In genomic region chr5:154756203-154756870, GRCh38 we compare ENCODE assay signal across 8 cellular contexts. TPM values are rescaled to one million over a fixed set of nuclear protein-coding genes. Genes with fewer than 3 reads are reported as not detected.
DNase-seq lines count a peak whose midpoint lies in the region; ATAC-seq, FAIRE-seq and TF ChIP-seq lines count a peak whose summit lies in the region.

No MANE protein-coding gene starts in this region.

- DNase-seq in GM18507 (ENCODE audit: extremely low spot score, insufficient read length, low read depth) = no peak
- DNase-seq in activated naive CD8-positive, alpha-beta T cell treated with anti-CD3 and anti-CD28 coated beads, Interleukin-2, amount 50 U/mL, for 24 hours = peak; percentile 48
- peak; percentile 62 for DNase-seq in hepatocyte (ENCODE audit: low spot score)
- DNase-seq in gastrocnemius medialis = peak; percentile 32 to 53
- DNase-seq in A172 (ENCODE audit: low spot score) = no peak

- H2AFZ ChIP-seq in hepatocyte = peak overlapping the region; percentile 60

- under 1% methylated on average over 42 of the region's 48 CpGs for WGBS in hepatocyte (ENCODE audit: low lambda C conversion rate, missing lambda C conversion rate)

- H3K9me2 ChIP-seq in hepatocyte (replicated peaks; ENCODE audit: insufficient read depth) = no peaks in the 10 kb centered on the region

- peaks cover 30% of the 10 kb centered on the region for H3K36me3 Mint-ChIP-seq in activated naive CD8-positive, alpha-beta T cell treated with anti-CD3 and anti-CD28 coated beads, Interleukin-2, amount 50 U/mL, for 24 hours (ENCODE audit: low read depth)

- H3K9me3 Mint-ChIP-seq in activated naive CD8-positive, alpha-beta T cell treated with anti-CD3 and anti-CD28 coated beads, Interleukin-2, amount 50 U/mL, for 24 hours = no peaks in the 10 kb centered on the region

- H4K20me1 ChIP-seq in hepatocyte (ENCODE audit: insufficient read depth, poor library complexity, severe bottlenecking) = peaks cover 41% of the 10 kb centered on the region

- TF ChIP-seq POLR2A in Raji (IDR thresholded peaks at IDR 0.05; ENCODE audit: insufficient read depth, low read depth, low read length) (peak; percentile 6), gastrocnemius medialis (IDR thresholded peaks at IDR 0.05) (no peak)

- no peaks in the 10 kb centered on the region for H3K36me3 ChIP-seq in hepatocyte (replicated peaks; ENCODE audit: insufficient read depth, low read depth)
- H3K36me3 ChIP-seq in gastrocnemius medialis = no peaks in the 10 kb centered on the region

- peaks cover 58% of the 10 kb centered on the region for H3K79me2 ChIP-seq in hepatocyte

- peak overlapping the region; percentile 97 for H3K4me3 Mint-ChIP-seq in activated naive CD8-positive, alpha-beta T cell treated with anti-CD3 and anti-CD28 coated beads, Interleukin-2, amount 50 U/mL, for 24 hours

- TF ChIP-seq CTCF in hepatocyte (IDR thresholded peaks at IDR 0.05; ENCODE audit: poor library complexity) (no peak), gastrocnemius medialis (IDR thresholded peaks at IDR 0.05 in 4 of 5, conservative IDR thresholded peaks at IDR 0.05 in 1 of 5) (no peak)

- peaks cover 59% of the 10 kb centered on the region for H3K4me1 Mint-ChIP-seq in activated naive CD8-positive, alpha-beta T cell treated with anti-CD3 and anti-CD28 coated beads, Interleukin-2, amount 50 U/mL, for 24 hours

- H3K4me1 ChIP-seq in hepatocyte (ENCODE audit: insufficient read depth) (peaks cover 46% of the 10 kb centered on the region), gastrocnemius medialis (peaks cover 53 to 59% of the 10 kb centered on the region in 2 donors)

- H3K4me2 ChIP-seq in hepatocyte = peak overlapping the region; percentile 86

- H3K4me3 ChIP-seq in hepatocyte (peak overlapping the region; percentile 75), gastrocnemius medialis (peak overlapping the region; percentile 88 to 97 (median 94))

- H3K9me3 ChIP-seq in hepatocyte (ENCODE audit: low read depth) (no peaks in the 10 kb centered on the region), gastrocnemius medialis (no peaks in the 10 kb centered on the region)

- no peak for ATAC-seq in activated naive CD8-positive, alpha-beta T cell treated with anti-CD3 and anti-CD28 coated beads, Interleukin-2, amount 50 U/mL, for 24 hours
- ATAC-seq in gastrocnemius medialis (peak; percentile 13 to 17), HG03280 (IDR thresholded peaks at IDR 0.05; ENCODE audit: unreplicated experiment) (no peak), HG03469 (IDR thresholded peaks at IDR 0.05; ENCODE audit: unreplicated experiment) (no peak)

- peak overlapping the region; percentile 98 for H3K27ac Mint-ChIP-seq in activated naive CD8-positive, alpha-beta T cell treated with anti-CD3 and anti-CD28 coated beads, Interleukin-2, amount 50 U/mL, for 24 hours

- H3K27me3 ChIP-seq in hepatocyte (no peaks in the 10 kb centered on the region), gastrocnemius medialis (no peaks in the 10 kb centered on the region)

- in situ Hi-C loops in gastrocnemius medialis (cut with MboI; ENCODE audit: low sequenced_read_pairs in 4 of 4) = loop anchor here in 1 of 4 donors (10.0 kb wide), 1 partner anchor 72 kb away; no protein-coding TSS in a partner anchor

- no peaks in the 10 kb centered on the region for H3K27me3 Mint-ChIP-seq in activated naive CD8-positive, alpha-beta T cell treated with anti-CD3 and anti-CD28 coated beads, Interleukin-2, amount 50 U/mL, for 24 hours

- peak; percentile 26 for FAIRE-seq in GM18507 (lab: Jason Lieb, UNC)

- intact Hi-C loops in gastrocnemius medialis (cut with DNase I; ENCODE audit: low total_unique reads) = no loop called here

- peak overlapping the region; percentile 98 for H3K27ac ChIP-seq in hepatocyte
- H3K27ac ChIP-seq in gastrocnemius medialis = peak overlapping the region; percentile 98 to 100 (median 100)

RNA-seq across cellular contexts. Expression of gene LARP1, which starts 1.2 kb away (rescaled TPM):
- total RNA-seq in hepatocyte (68.4 and 75.0 TPM in 2 replicates), gastrocnemius medialis (100 to 1,000 TPM in 3 of 4 donors, 10 to 100 TPM in 1; 77.8 to 125 (median 119) TPM)
- polyA plus RNA-seq in hepatocyte = 62.9 and 64.7 TPM in 2 replicates
- 76.1 and 78.4 TPM in 2 replicates for total RNA-seq in A172 (2014; rRNA removed; shearing (Covaris generic))

Comparison
In these comparisons a context has a peak if more than half of its experiments do, and no peak if none do; other contexts are left out.
1. DNase-seq: peak in activated naive CD8-positive, alpha-beta T cell treated with anti-CD3 and anti-CD28 coated beads, Interleukin-2, amount 50 U/mL, for 24 hours (single experiment), hepatocyte (single experiment) and gastrocnemius medialis (2 of 2); none in GM18507 (single experiment) and A172 (single experiment).
2. ATAC-seq: peak in gastrocnemius medialis (2 of 2); none in activated naive CD8-positive, alpha-beta T cell treated with anti-CD3 and anti-CD28 coated beads, Interleukin-2, amount 50 U/mL, for 24 hours (single experiment), HG03280 (single experiment) and HG03469 (single experiment).